In the genomic region with DNA sequence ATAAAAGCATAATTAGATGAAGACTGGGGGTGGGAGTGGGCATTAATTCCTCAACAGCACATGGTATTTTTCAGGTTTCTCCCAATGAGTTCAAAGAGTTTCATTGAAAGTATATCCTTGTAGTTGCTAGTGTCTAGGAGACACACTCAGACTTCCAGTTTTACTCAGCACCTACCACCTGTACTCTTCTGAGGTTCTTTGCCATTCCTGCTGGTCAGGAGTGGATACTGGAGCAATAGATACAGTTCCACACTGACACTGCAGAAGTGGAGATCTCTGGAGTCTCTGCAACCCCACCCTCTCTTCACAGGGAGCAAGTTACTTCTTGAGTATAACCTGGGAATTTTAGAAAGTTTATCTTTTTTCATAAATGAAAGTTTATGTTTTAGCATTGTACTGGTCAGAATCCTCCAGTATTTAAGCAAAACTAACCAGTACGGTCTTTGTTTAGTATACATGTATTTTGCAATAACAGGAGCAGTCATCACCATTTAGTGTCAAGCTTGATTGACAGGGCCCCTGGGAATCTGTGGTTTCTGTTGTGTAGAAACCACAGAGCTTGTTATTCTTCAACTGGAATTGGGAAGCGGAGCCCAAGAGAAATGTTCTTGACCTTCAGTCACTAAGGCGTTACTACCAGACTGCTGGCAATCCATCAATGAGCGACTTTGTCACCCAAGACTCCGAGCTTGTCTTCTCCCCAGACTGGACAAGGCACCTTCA, we compare ENCODE assay signal across 13 cellular contexts.
DNase-seq lines count a peak whose midpoint lies in the region; ATAC-seq and TF ChIP-seq lines count a peak whose summit lies in the region.
"Had no signal": no experiment of that assay in that cellular context is flagged by ENCODE, and none has a peak within 500 bp of the region (broad histone marks: within the 10 kb centered on the region; RNA-seq: fewer than 3 reads in every experiment).

No MANE protein-coding gene starts in this region.

- peaks cover 5% of the 10 kb centered on the region for H3K9me2 ChIP-seq in GM23338 (ENCODE audit: insufficient read depth)

- H3K27me3 ChIP-seq in testis (no peaks in the 10 kb centered on the region), GM23338 (ENCODE audit: insufficient read depth) (no peaks in the 10 kb centered on the region)
- H3K27me3 ChIP-seq: neutrophil had no signal

- H3K36me3 ChIP-seq in testis (ENCODE audit: low read depth, missing control alignments), result no peaks in the 10 kb centered on the region
- no peaks in the 10 kb centered on the region for H3K36me3 ChIP-seq in GM23338 (ENCODE audit: insufficient read depth)
- H3K36me3 ChIP-seq: neutrophil had no signal

- H3K4me1 ChIP-seq in testis (peaks cover 11% of the 10 kb centered on the region), GM23338 (ENCODE audit: insufficient read depth) (peaks cover 40% of the 10 kb centered on the region)

- TF ChIP-seq CTCF in fibroblast of villous mesenchyme (IDR thresholded peaks at IDR 0.05; ENCODE audit: insufficient read depth, low read depth, low read length) (no peak), testis (IDR thresholded peaks at IDR 0.05) (no peak), GM23338 (conservative IDR thresholded peaks at IDR 0.05; ENCODE audit: low read depth in 2 of 2) (no peak)

- H3K4me1 Mint-ChIP-seq in GM23338, result peaks cover 35% of the 10 kb centered on the region

- peak; percentile 12 to 55 for DNase-seq in NCI-H526 (lab: John Stamatoyannopoulos, UW)
- no peak for DNase-seq in NCI-H526 treated with DMSO at 0.1 percent for 48 hours (lab: John Stamatoyannopoulos, UW)
- DNase-seq in OCI-M1 (lab: John Stamatoyannopoulos, UW), result peak; percentile 56
- peak; percentile 27 for DNase-seq in fibroblast of villous mesenchyme (ENCODE audit: low read depth)
- peak; percentile 66 for DNase-seq in testis
- DNase-seq in GM23338 (ENCODE audit: low spot score), result no peak
- DNase-seq in activated effector memory CD4-positive, alpha-beta T cell treated with Interleukin-2 at 50 U/mL for 16 hours, result no peak
- DNase-seq: hippocampal formation had no signal

- H3K27ac Mint-ChIP-seq in GM23338, result no peak overlapping the region
- H3K27ac Mint-ChIP-seq: activated T-helper 2 cell treated with anti-CD3 and anti-CD28 coated beads, Interferon-gamma antibody, Interleukin-2, Interleukin-4, amounts not matched to agents 10 μg/mL and 5 μg/mL and 100 μg/mL, durations not matched to agents 14 hours and 24 hours and 36 hours had no signal

- no peaks in the 10 kb centered on the region for H3K9me3 ChIP-seq in testis
- H3K9me3 ChIP-seq: neutrophil had no signal

- WGBS in testis, 2 donors, result 75 to 82% methylated on average over 5 of the region's 5 CpGs

- H3K36me3 Mint-ChIP-seq in GM23338 (ENCODE audit: low read depth), result peaks cover 3% of the 10 kb centered on the region

- H3F3A ChIP-seq in GM23338 (replicated peaks; ENCODE audit: low read depth), result no peaks in the 10 kb centered on the region

- no peak overlapping the region for H3K4me3 Mint-ChIP-seq in GM23338
- H3K4me3 Mint-ChIP-seq: dendritic cell treated with granulocyte-macrophage colony-stimulating factor and Interleukin-4, amounts not matched to agents 40 ng/mL and 50 ng/mL, for 4 days had no signal

- TF ChIP-seq POLR2A in testis (IDR thresholded peaks at IDR 0.05), result no peak

- ATAC-seq in HG03442 (IDR thresholded peaks at IDR 0.05; ENCODE audit: unreplicated experiment) (no peak), GM23338 (no peak)

- H3K27ac ChIP-seq in testis (peak overlapping the region in 1 of 2 donors; percentile 68), GM23338 (ENCODE audit: low read depth) (no peak overlapping the region)
- H3K27ac ChIP-seq: neutrophil, VCaP had no signal

- H3K27me3 Mint-ChIP-seq in GM23338 (ENCODE audit: insufficient read depth, low read depth, poor library complexity), result peaks cover 12% of the 10 kb centered on the region

- H4K20me1 ChIP-seq in GM23338 (replicated peaks; ENCODE audit: insufficient read depth), result no peaks in the 10 kb centered on the region

- no peak overlapping the region for H3K4me2 ChIP-seq in GM23338

- H3K79me2 ChIP-seq in GM23338 (replicated peaks; ENCODE audit: insufficient read depth), result no peaks in the 10 kb centered on the region

- H3K4me3 ChIP-seq in fibroblast of villous mesenchyme (ENCODE audit: low read depth, low read length) (no peak overlapping the region), testis (no peak overlapping the region), GM23338 (no peak overlapping the region)

- H3K9me3 Mint-ChIP-seq in GM23338, result no peaks in the 10 kb centered on the region
- H3K9me3 Mint-ChIP-seq: dendritic cell treated with granulocyte-macrophage colony-stimulating factor and Interleukin-4, amounts not matched to agents 40 ng/mL and 50 ng/mL, for 4 days had no signal

- no peak overlapping the region for H2AFZ ChIP-seq in GM23338

- intact Hi-C loops in testis (cut with DNase I; ENCODE audit: low total_unique reads), result no loop called here

TF ChIP-seq in GM23338, 12 proteins besides CTCF, POLR2A, EP300 and RAD21:
- TF ChIP-seq CREB1 (CRISPR knock-in tag; IDR thresholded peaks at IDR 0.05; ENCODE audit: low read depth) (no peak), NANOG (IDR thresholded peaks at IDR 0.05; ENCODE audit: borderline replicate concordance) (no peak), ETS1 (IDR thresholded peaks at IDR 0.05) (no peak), ZNF331 (CRISPR knock-in tag; IDR thresholded peaks at IDR 0.05; ENCODE audit: low read depth) (no peak)
- TF ChIP-seq, protein P1, sequence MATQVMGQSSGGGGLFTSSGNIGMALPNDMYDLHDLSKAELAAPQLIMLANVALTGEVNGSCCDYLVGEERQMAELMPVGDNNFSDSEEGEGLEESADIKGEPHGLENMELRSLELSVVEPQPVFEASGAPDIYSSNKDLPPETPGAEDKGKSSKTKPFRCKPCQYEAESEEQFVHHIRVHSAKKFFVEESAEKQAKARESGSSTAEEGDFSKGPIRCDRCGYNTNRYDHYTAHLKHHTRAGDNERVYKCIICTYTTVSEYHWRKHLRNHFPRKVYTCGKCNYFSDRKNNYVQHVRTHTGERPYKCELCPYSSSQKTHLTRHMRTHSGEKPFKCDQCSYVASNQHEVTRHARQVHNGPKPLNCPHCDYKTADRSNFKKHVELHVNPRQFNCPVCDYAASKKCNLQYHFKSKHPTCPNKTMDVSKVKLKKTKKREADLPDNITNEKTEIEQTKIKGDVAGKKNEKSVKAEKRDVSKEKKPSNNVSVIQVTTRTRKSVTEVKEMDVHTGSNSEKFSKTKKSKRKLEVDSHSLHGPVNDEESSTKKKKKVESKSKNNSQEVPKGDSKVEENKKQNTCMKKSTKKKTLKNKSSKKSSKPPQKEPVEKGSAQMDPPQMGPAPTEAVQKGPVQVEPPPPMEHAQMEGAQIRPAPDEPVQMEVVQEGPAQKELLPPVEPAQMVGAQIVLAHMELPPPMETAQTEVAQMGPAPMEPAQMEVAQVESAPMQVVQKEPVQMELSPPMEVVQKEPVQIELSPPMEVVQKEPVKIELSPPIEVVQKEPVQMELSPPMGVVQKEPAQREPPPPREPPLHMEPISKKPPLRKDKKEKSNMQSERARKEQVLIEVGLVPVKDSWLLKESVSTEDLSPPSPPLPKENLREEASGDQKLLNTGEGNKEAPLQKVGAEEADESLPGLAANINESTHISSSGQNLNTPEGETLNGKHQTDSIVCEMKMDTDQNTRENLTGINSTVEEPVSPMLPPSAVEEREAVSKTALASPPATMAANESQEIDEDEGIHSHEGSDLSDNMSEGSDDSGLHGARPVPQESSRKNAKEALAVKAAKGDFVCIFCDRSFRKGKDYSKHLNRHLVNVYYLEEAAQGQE (IDR thresholded peaks at IDR 0.05; ENCODE audit: unreplicated experiment), result no peak
TF ChIP-seq in GM23338: peak in this region for 0.

Comparison
In these comparisons a context has a peak if more than half of its experiments do, and no peak if none do; other contexts are left out.
1. DNase-seq: peak in NCI-H526 (2 of 2), OCI-M1 (single experiment), fibroblast of villous mesenchyme (single experiment) and testis (single experiment); none in NCI-H526 treated with DMSO at 0.1 percent for 48 hours (single experiment), GM23338 (single experiment) and activated effector memory CD4-positive, alpha-beta T cell treated with Interleukin-2 at 50 U/mL for 16 hours (single experiment).